25 cellular contexts compared by ENCODE assay signal in genomic region chr2:198498048-198498447, GRCh38.
"Had no signal": no experiment of that assay in that cellular context is flagged by ENCODE, and none has a peak within 500 bp of the region (broad histone marks: within the 10 kb centered on the region; RNA-seq: fewer than 3 reads in every experiment).

No MANE protein-coding gene starts in this region.

- H3K4me3 Mint-ChIP-seq: dendritic cell treated with granulocyte-macrophage colony-stimulating factor and Interleukin-4, amounts not matched to agents 40 ng/mL and 50 ng/mL, for 4 days; effector memory CD8-positive, alpha-beta T cell; endodermal cell had no signal

- H3K9me3 Mint-ChIP-seq: dendritic cell treated with granulocyte-macrophage colony-stimulating factor and Interleukin-4, amounts not matched to agents 40 ng/mL and 50 ng/mL, for 4 days; effector memory CD8-positive, alpha-beta T cell; endodermal cell had no signal

- DNase-seq: colonic mucosa; cortex of kidney; dermis blood vessel endothelial cell; dorsolateral prefrontal cortex; effector CD4-positive, alpha-beta T cell; effector CD8-positive, alpha-beta T cell; effector memory CD4-positive, alpha-beta T cell; effector memory CD8-positive, alpha-beta T cell; endodermal cell; erythroblast; esophagus squamous epithelium; foreskin fibroblast; foreskin keratinocyte; foreskin melanocyte; gastrocnemius medialis; glutamatergic neuron; head of caudate nucleus; heart left ventricle; heart right ventricle had no signal

- H3K27me3 ChIP-seq: colonic mucosa, esophagus muscularis mucosa, esophagus squamous epithelium, foreskin keratinocyte, gastrocnemius medialis, gastroesophageal sphincter, heart left ventricle, heart right ventricle had no signal

- H3K4me1 Mint-ChIP-seq: endodermal cell had no signal

- H3K4me1 ChIP-seq: colonic mucosa, esophagus muscularis mucosa, esophagus squamous epithelium, foreskin keratinocyte, gastrocnemius medialis, gastroesophageal sphincter, heart left ventricle, heart right ventricle had no signal

- ATAC-seq: effector memory CD8-positive, alpha-beta T cell; esophagus mucosa; foreskin keratinocyte; gastrocnemius medialis; gastroesophageal sphincter; heart left ventricle; heart right ventricle had no signal

- H3K27ac Mint-ChIP-seq: dendritic cell treated with granulocyte-macrophage colony-stimulating factor and Interleukin-4, amounts not matched to agents 40 ng/mL and 50 ng/mL, for 4 days; effector memory CD8-positive, alpha-beta T cell; endodermal cell had no signal

- H3K9me3 ChIP-seq: colonic mucosa, esophagus muscularis mucosa, esophagus squamous epithelium, gastrocnemius medialis, gastroesophageal sphincter, heart left ventricle, heart right ventricle had no signal

- H3K36me3 ChIP-seq: colonic mucosa, esophagus muscularis mucosa, esophagus squamous epithelium, gastrocnemius medialis, gastroesophageal sphincter, heart left ventricle, heart right ventricle had no signal

- H3K27ac ChIP-seq: colonic mucosa, coronary artery, dorsolateral prefrontal cortex, epithelial cell of prostate, esophagus muscularis mucosa, esophagus squamous epithelium, foreskin keratinocyte, gastrocnemius medialis, gastroesophageal sphincter, heart left ventricle, heart right ventricle had no signal

- H3K4me3 ChIP-seq: colonic mucosa, coronary artery, dorsolateral prefrontal cortex, esophagus muscularis mucosa, esophagus squamous epithelium, gastrocnemius medialis, gastroesophageal sphincter, heart left ventricle, heart right ventricle had no signal

- H3K27me3 Mint-ChIP-seq: dendritic cell treated with granulocyte-macrophage colony-stimulating factor and Interleukin-4, amounts not matched to agents 40 ng/mL and 50 ng/mL, for 4 days; effector memory CD8-positive, alpha-beta T cell had no signal
